Comparison of ENCODE assay signal across 9 cellular contexts in the genomic region with DNA sequence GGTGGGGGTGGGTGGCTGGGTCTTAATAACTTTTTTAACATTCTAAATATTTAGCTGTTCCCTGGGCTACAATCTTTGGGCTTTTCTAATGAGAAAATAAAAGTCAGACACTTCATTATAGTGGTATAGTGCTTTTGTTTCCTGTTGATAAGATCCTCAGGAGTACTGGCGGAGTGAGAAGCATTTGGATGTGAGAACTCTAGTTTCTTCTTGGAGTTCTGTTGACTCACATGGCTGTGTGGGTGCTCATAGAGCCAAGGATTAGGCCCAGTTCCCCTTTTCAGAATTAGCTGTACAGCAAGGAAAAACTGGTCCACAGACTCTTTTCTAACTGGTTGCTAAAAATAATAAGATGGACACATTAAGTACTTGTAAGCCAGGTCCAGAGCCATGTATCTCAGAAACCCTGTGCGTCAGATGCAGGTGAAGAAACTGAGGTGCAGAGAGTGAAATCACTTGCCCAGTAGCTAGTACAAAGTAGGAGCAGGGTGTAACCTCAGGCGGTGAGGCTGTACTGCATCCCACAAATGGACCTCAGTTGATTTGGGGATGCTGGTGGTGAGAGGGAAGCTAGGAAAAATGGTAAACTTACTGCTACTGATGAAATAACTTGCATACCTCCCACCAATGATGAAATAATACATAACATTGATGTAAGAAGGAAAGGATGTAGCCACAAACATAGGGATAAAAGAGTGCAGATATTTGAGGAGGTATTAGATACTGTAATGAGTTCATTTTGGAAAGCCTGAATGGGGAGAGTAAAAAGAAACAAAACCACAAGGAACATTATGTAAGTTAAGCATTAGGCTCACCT. TPM values are rescaled to one million over a fixed set of nuclear protein-coding genes. Genes with fewer than 3 reads are reported as not detected.
DNase-seq lines count a peak whose midpoint lies in the region; ATAC-seq and TF ChIP-seq lines count a peak whose summit lies in the region.
"Had no signal": no experiment of that assay in that cellular context is flagged by ENCODE, and none has a peak within 500 bp of the region (broad histone marks: within the 10 kb centered on the region; RNA-seq: fewer than 3 reads in every experiment).

No MANE protein-coding gene starts in this region.

- TF ChIP-seq CTCF in colonic mucosa (IDR thresholded peaks at IDR 0.05) (no peak), prostate gland (IDR thresholded peaks at IDR 0.05) (no peak), brain microvascular endothelial cell (IDR thresholded peaks at IDR 0.05; ENCODE audit: low read depth, low read length, missing control alignments) (no peak), mucosa of descending colon (IDR thresholded peaks at IDR 0.05) (no peak)

- no peaks in the 10 kb centered on the region for H3K27me3 Mint-ChIP-seq in CD8-positive, alpha-beta memory T cell

- H3K36me3 ChIP-seq in CD8-positive, alpha-beta memory T cell (ENCODE audit: insufficient read depth, low read length): peaks cover 5% of the 10 kb centered on the region
- H3K36me3 ChIP-seq in colonic mucosa (no peaks in the 10 kb centered on the region), prostate gland (no peaks in the 10 kb centered on the region), brain microvascular endothelial cell (replicated peaks) (no peaks in the 10 kb centered on the region), mucosa of descending colon (ENCODE audit: low read depth) (no peaks in the 10 kb centered on the region)

- in situ Hi-C loops in brain microvascular endothelial cell (cut with HindIII; ENCODE audit: low pct_ligation_motif_present, low sequenced_read_pairs): no loop called here

- CTCF ChIA-PET in CD8-positive, alpha-beta memory T cell (lab: Charles Lee): interaction anchor here (0.6 to 3.7 kb wide), 7 partner anchors 9 to 138 kb away, joined by 3 to 18 read pairs (median 3); no protein-coding TSS in a partner anchor

- POLR2A ChIA-PET in CD8-positive, alpha-beta memory T cell (lab: Charles Lee): interaction anchor here (0.5 kb wide), 1 partner anchor 1656 kb away, joined by 4 read pairs; no protein-coding TSS in a partner anchor

- intact Hi-C loops in colonic mucosa (cut with DNase I) (no loop called here), prostate gland (cut with DNase I) (loop anchor here (2.0 kb wide), 1 partner anchor 87 kb away; no protein-coding TSS in a partner anchor), mucosa of descending colon (cut with DNase I, micrococcal nuclease) (no loop called here)

- H3K27ac ChIP-seq in CD8-positive, alpha-beta memory T cell (ENCODE audit: low read depth, low read length): no peak overlapping the region
- peak overlapping the region; percentile 63 for H3K27ac ChIP-seq in colonic mucosa
- H3K27ac ChIP-seq in prostate gland: peak overlapping the region; percentile 35 to 88
- no peak overlapping the region for H3K27ac ChIP-seq in brain microvascular endothelial cell

- no peaks in the 10 kb centered on the region for H3K27me3 ChIP-seq in CD8-positive, alpha-beta memory T cell (ENCODE audit: insufficient read depth, low read length, poor library complexity, severe bottlenecking)
- no peaks in the 10 kb centered on the region for H3K27me3 ChIP-seq in colonic mucosa
- H3K27me3 ChIP-seq in prostate gland (replicated peaks; ENCODE audit: insufficient read depth): no peaks in the 10 kb centered on the region
- H3K27me3 ChIP-seq in brain microvascular endothelial cell (replicated peaks): peaks cover 11% of the 10 kb centered on the region

- no peak overlapping the region for H3K9ac ChIP-seq in colonic mucosa (ENCODE audit: low read depth in 2 of 2, low read length in 2 of 2)

- no peak for DNase-seq in CD8-positive, alpha-beta memory T cell
- peak; percentile 89 for DNase-seq in MV-4-11 (lab: John Stamatoyannopoulos, UW)
- no peak for DNase-seq in colonic mucosa
- no peak for DNase-seq in prostate gland (ENCODE audit: low spot score)
- no peak for DNase-seq in stimulated activated naive CD4-positive, alpha-beta T cell (lab: John Stamatoyannopoulos, UW)
- DNase-seq in RKO (ENCODE audit: low spot score): no peak
- no peak for DNase-seq in brain microvascular endothelial cell
- no peak for DNase-seq in mucosa of descending colon
- DNase-seq: activated effector memory CD4-positive, alpha-beta T cell treated with Interleukin-2 at 50 U/mL for 16 hours had no signal

- peaks cover 40 to 61% (median 59%) of the 10 kb centered on the region in 3 donors for H3K4me1 Mint-ChIP-seq in CD8-positive, alpha-beta memory T cell

- peaks cover 26% of the 10 kb centered on the region for H3K4me1 ChIP-seq in CD8-positive, alpha-beta memory T cell (ENCODE audit: insufficient read depth, low read length)
- H3K4me1 ChIP-seq in colonic mucosa: peaks cover 9% of the 10 kb centered on the region
- no peaks in the 10 kb centered on the region for H3K4me1 ChIP-seq in prostate gland (replicated peaks)
- H3K4me1 ChIP-seq in mucosa of descending colon (ENCODE audit: low read depth): peaks cover 3% of the 10 kb centered on the region

- 71% methylated on average over 3 of the region's 3 CpGs for WGBS in prostate gland

- peak overlapping the region; percentile 82 for H3K4me3 ChIP-seq in CD8-positive, alpha-beta memory T cell (ENCODE audit: low read length)
- no peak overlapping the region for H3K4me3 ChIP-seq in colonic mucosa
- H3K4me3 ChIP-seq in prostate gland: peak overlapping the region in 1 of 2 donors; percentile 71
- no peak overlapping the region for H3K4me3 ChIP-seq in brain microvascular endothelial cell (ENCODE audit: low read depth, low read length)
- no peak overlapping the region for H3K4me3 ChIP-seq in mucosa of descending colon

- peaks cover 7 to 41% (median 13%) of the 10 kb centered on the region in 3 donors for H3K36me3 Mint-ChIP-seq in CD8-positive, alpha-beta memory T cell

- peak overlapping the region; percentile 90 to 98 (median 94) for H3K4me3 Mint-ChIP-seq in CD8-positive, alpha-beta memory T cell

- H3K9me3 ChIP-seq in CD8-positive, alpha-beta memory T cell (ENCODE audit: low read length): no peaks in the 10 kb centered on the region
- H3K9me3 ChIP-seq in colonic mucosa: no peaks in the 10 kb centered on the region
- H3K9me3 ChIP-seq in prostate gland: no peaks in the 10 kb centered on the region
- H3K9me3 ChIP-seq in mucosa of descending colon: no peaks in the 10 kb centered on the region

- ATAC-seq in mucosa of descending colon: no peak

- no peaks in the 10 kb centered on the region for H3K9me3 Mint-ChIP-seq in CD8-positive, alpha-beta memory T cell

- TF ChIP-seq POLR2A in prostate gland (IDR thresholded peaks at IDR 0.05): no peak

- peak overlapping the region in 7 of 8 donors; percentile 22 to 95 (median 78) for H3K27ac Mint-ChIP-seq in CD8-positive, alpha-beta memory T cell

RNA-seq across cellular contexts. Expression of gene ITPR1, which starts 2.4 kb away (rescaled TPM):
- 10 to 100 TPM; 82.6 to 85.8 TPM for total RNA-seq in CD8-positive, alpha-beta memory T cell
- 14.9 TPM for polyA plus RNA-seq in CD8-positive, alpha-beta memory T cell
- total RNA-seq in colonic mucosa (10 to 100 TPM in 1 of 2 donors, 1 to 10 TPM in 1; 7.0 to 18.2 TPM), prostate gland (100 to 1,000 TPM in 1 of 2 donors, 10 to 100 TPM in 1; 80.0 to 126 TPM), mucosa of descending colon (10 to 100 TPM; 10.7 to 80.2 (median 20.7) TPM)

RNA-seq across cellular contexts. Expression of gene SUMF1, which starts 28.4 kb away (rescaled TPM):
- 10 to 100 TPM; 12.1 to 13.0 TPM for total RNA-seq in CD8-positive, alpha-beta memory T cell
- 28.7 TPM for polyA plus RNA-seq in CD8-positive, alpha-beta memory T cell
- total RNA-seq in colonic mucosa (10 to 100 TPM; 37.6 to 43.9 TPM), prostate gland (10 to 100 TPM; 58.5 to 59.1 TPM), mucosa of descending colon (10 to 100 TPM; 29.3 to 38.3 (median 32.1) TPM)

Comparison
In these comparisons a context has a peak if more than half of its experiments do, and no peak if none do; other contexts are left out.
1. H3K27ac ChIP-seq: peak in colonic mucosa (single experiment) and prostate gland (2 of 2); none in CD8-positive, alpha-beta memory T cell (single experiment) and brain microvascular endothelial cell (single experiment).